In genomic region chr22:43636086-43636485, GRCh38 we compare ENCODE assay signal across 20 cellular contexts.
"Had no signal": no experiment of that assay in that cellular context is flagged by ENCODE, and none has a peak within 500 bp of the region (broad histone marks: within the 10 kb centered on the region; RNA-seq: fewer than 3 reads in every experiment).

No MANE protein-coding gene starts in this region.

- H3K4me1 ChIP-seq: gastrocnemius medialis, heart right ventricle, pancreas, uterus had no signal

- H3K4me2 ChIP-seq: smooth muscle cell had no signal

- H3K36me3 ChIP-seq: gastrocnemius medialis, heart right ventricle, pancreas, uterus had no signal

- H3K27me3 ChIP-seq: gastrocnemius medialis, heart right ventricle, pancreas, uterus had no signal

- H3K27ac Mint-ChIP-seq: progenitor cell of endocrine pancreas, type B pancreatic cell had no signal

- ATAC-seq: esophagus mucosa; gastrocnemius medialis; heart right ventricle; left lobe of liver; mucosa of descending colon; naive thymus-derived CD8-positive, alpha-beta T cell; pancreas; right cardiac atrium had no signal

- H3K27ac ChIP-seq: gastrocnemius medialis, heart right ventricle, pancreas, uterus had no signal

- H3K4me3 Mint-ChIP-seq: naive thymus-derived CD8-positive, alpha-beta T cell; neural crest cell; type B pancreatic cell had no signal

- H3K27me3 Mint-ChIP-seq: progenitor cell of endocrine pancreas, type B pancreatic cell had no signal

- FAIRE-seq: endometrium, pancreas had no signal

- H3K9me3 ChIP-seq: gastrocnemius medialis, pancreas, uterus had no signal

- H3K4me3 ChIP-seq: gastrocnemius medialis, heart right ventricle, mucosa of descending colon, pancreas, smooth muscle cell, uterus had no signal

- H3K4me1 Mint-ChIP-seq: naive thymus-derived CD8-positive, alpha-beta T cell had no signal

- DNase-seq: effector memory CD4-positive, alpha-beta T cell; gastrocnemius medialis; heart right ventricle; islet precursor cell; mammary epithelial cell; mucosa of descending colon; naive thymus-derived CD8-positive, alpha-beta T cell; nucleus accumbens; pancreas; right cardiac atrium; stimulated activated CD4-positive, alpha-beta T cell treated with anti-CD3 and anti-CD28 coated beads, Interleukin-2, amount 100 ng/mL, for 48 hours; stimulated activated naive CD4-positive, alpha-beta T cell treated with Interleukin-2 at 50 U/mL for 16 hours; uterus had no signal
